24 cellular contexts compared by ENCODE assay signal in genomic region chr21:32915099-32915498, GRCh38.
"Had no signal": no experiment of that assay in that cellular context is flagged by ENCODE, and none has a peak within 500 bp of the region (broad histone marks: within the 10 kb centered on the region; RNA-seq: fewer than 3 reads in every experiment).

No MANE protein-coding gene starts in this region.

- H3K4me3 Mint-ChIP-seq: activated B cell treated with CpG ODN at 0.5 μM for 24 hours; activated CD4-positive, alpha-beta T cell treated with anti-CD3 and anti-CD28 coated beads for 36 hours; activated T-helper 1 cell treated with anti-CD3 and anti-CD28 coated beads, Interleukin-12 subunit alpha, Interleukin-12 subunit beta, Interleukin-2, Interleukin-4 antibody, amounts not matched to agents 30 ng/mL and 10 ng/mL and 1 ng/mL, durations not matched to agents 14 hours and 24 hours and 36 hours; brain; dendritic cell treated with granulocyte-macrophage colony-stimulating factor and Interleukin-4, amounts not matched to agents 40 ng/mL and 50 ng/mL, for 4 days; mesothelial cell of epicardium; nephron progenitor cell had no signal

- H3K27ac ChIP-seq: hepatocyte, parathyroid adenoma, upper lobe of left lung had no signal

- H3K4me3 ChIP-seq: hepatocyte, upper lobe of left lung had no signal

- H3K4me1 Mint-ChIP-seq: activated B cell treated with CpG ODN at 0.5 μM for 24 hours, mesothelial cell of epicardium, nephron progenitor cell had no signal

- H3K27me3 ChIP-seq: hepatocyte, upper lobe of left lung had no signal

- H3K36me3 ChIP-seq: upper lobe of left lung had no signal

- H3K9me3 Mint-ChIP-seq: activated T-helper 1 cell treated with anti-CD3 and anti-CD28 coated beads, Interleukin-12 subunit alpha, Interleukin-12 subunit beta, Interleukin-2, Interleukin-4 antibody, amounts not matched to agents 30 ng/mL and 10 ng/mL and 1 ng/mL, durations not matched to agents 14 hours and 24 hours and 36 hours; dendritic cell treated with granulocyte-macrophage colony-stimulating factor and Interleukin-4, amounts not matched to agents 40 ng/mL and 50 ng/mL, for 4 days had no signal

- DNase-seq: activated B cell treated with CpG ODN at 0.5 μM for 24 hours; activated CD4-positive, alpha-beta T cell treated with anti-CD3 and anti-CD28 coated beads for 36 hours; activated CD4-positive, alpha-beta T cell treated with anti-CD3 and anti-CD28 coated beads, Interleukin-2, amount 50 U/mL, for 4 hours; activated CD8-positive, alpha-beta memory T cell treated with anti-CD3 and anti-CD28 coated beads, Interleukin-2, amount 50 U/mL, for 48 hours; activated gamma-delta T cell treated with Interleukin-2 at 50 U/mL for 16 hours; aorta; effector CD4-positive, alpha-beta T cell; erythroblast; foreskin fibroblast; left ventricle myocardium superior; mammary epithelial cell; nephron progenitor cell; right cardiac atrium; stimulated activated CD4-positive, alpha-beta T cell treated with anti-CD3 and anti-CD28 coated beads, Interleukin-12 subunit alpha, Interleukin-12 subunit beta, amount 100 ng/mL, for 4 hours; stimulated activated CD4-positive, alpha-beta T cell treated with anti-CD3 and anti-CD28 coated beads, Interleukin-4, amount 100 ng/mL, for 4 hours; stimulated activated naive CD8-positive, alpha-beta T cell treated with anti-CD3 and anti-CD28 coated beads, Interleukin-15, Interleukin-2, amounts not matched to agents 100 U/mL and 50 U/mL, for 24 hours; T1000; upper lobe of left lung had no signal

- H3K4me1 ChIP-seq: parathyroid adenoma had no signal

- H3K27ac Mint-ChIP-seq: activated B cell treated with CpG ODN at 0.5 μM for 24 hours; activated T-helper 1 cell treated with anti-CD3 and anti-CD28 coated beads, Interleukin-12 subunit alpha, Interleukin-12 subunit beta, Interleukin-2, Interleukin-4 antibody, amounts not matched to agents 30 ng/mL and 10 ng/mL and 1 ng/mL, durations not matched to agents 14 hours and 24 hours and 36 hours; brain; dendritic cell treated with granulocyte-macrophage colony-stimulating factor and Interleukin-4, amounts not matched to agents 40 ng/mL and 50 ng/mL, for 4 days; mesothelial cell of epicardium; nephron progenitor cell had no signal

- H3K36me3 Mint-ChIP-seq: mesothelial cell of epicardium had no signal

- H3K27me3 Mint-ChIP-seq: activated CD4-positive, alpha-beta T cell treated with anti-CD3 and anti-CD28 coated beads for 36 hours had no signal

- H3K9me3 ChIP-seq: upper lobe of left lung had no signal

- ATAC-seq: activated CD4-positive, alpha-beta T cell treated with anti-CD3 and anti-CD28 coated beads for 36 hours; left ventricle myocardium superior; right cardiac atrium; stimulated activated naive CD8-positive, alpha-beta T cell treated with anti-CD3 and anti-CD28 coated beads, Interleukin-15, Interleukin-2, amounts not matched to agents 100 U/mL and 50 U/mL, for 24 hours had no signal
